Comparison of ENCODE assay signal across 1 cellular context in the genomic region with DNA sequence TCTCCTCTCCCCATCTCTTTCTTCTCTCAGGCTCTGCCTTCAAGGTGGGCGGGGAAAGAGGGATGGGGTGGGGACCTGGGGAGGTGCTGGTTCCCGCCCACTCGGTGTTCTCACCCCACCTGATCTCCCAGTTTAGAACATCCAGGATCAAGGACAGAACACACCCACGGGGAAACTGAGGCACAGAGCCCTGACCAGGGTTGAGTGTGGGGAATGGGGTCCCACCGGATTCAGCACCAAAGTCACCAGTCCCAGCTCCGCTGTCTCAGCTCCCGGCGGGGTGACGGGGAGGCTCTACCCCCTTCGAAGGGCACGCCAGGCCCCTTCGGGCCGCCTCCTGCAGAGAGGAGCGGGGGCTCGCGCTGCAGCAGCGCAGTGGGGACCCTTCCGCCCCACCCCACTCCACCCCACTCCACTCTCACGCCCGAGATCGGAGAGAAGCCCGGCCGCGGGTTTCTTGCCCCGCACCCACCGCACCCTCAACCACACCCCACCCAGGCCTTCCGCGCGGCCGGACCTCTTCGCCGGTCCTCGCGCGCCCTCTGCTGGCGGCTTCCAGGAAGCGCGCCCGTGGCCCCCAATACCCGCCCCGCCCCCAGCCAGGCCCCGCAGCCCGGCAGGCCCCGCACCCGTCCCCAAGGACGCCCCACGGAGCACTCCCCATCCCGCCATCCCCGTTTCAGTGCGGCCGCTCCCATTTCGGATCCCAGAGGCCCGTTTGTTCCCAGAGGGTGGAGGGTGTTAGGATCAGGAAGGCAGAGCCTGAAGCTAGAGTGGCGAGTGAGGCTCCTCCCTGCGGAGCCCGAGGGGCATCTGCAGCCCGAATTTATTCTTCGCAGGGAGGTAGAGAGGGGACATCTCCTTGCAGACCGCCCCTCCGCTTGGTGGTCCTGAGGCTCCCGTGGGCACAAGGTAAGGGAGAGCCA.
TF ChIP-seq lines count a peak whose summit lies in the region.

No MANE protein-coding gene starts in this region.

TF ChIP-seq in HEK293, 187 proteins besides CTCF, POLR2A, EP300 and RAD21 (continued from another document and continues in another):
- TF ChIP-seq, protein P1, sequence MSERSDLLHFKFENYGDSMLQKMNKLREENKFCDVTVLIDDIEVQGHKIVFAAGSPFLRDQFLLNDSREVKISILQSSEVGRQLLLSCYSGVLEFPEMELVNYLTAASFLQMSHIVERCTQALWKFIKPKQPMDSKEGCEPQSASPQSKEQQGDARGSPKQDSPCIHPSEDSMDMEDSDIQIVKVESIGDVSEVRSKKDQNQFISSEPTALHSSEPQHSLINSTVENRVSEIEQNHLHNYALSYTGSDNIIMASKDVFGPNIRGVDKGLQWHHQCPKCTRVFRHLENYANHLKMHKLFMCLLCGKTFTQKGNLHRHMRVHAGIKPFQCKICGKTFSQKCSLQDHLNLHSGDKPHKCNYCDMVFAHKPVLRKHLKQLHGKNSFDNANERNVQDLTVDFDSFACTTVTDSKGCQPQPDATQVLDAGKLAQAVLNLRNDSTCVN (tag by site-specific recombination; optimal IDR thresholded peaks at IDR 0.05) = peak; percentile 64
- TF ChIP-seq ZNF266 (tag by site-specific recombination; IDR thresholded peaks at IDR 0.05; ENCODE audit: low read depth) = no peak
- TF ChIP-seq ZNF146 (tag by site-specific recombination; IDR thresholded peaks at IDR 0.05) = no peak
- peak; percentile 70 for TF ChIP-seq ZNF501 (tag by site-specific recombination; IDR thresholded peaks at IDR 0.05)
- peak; percentile 81 for TF ChIP-seq ZBTB7A (tag by site-specific recombination; IDR thresholded peaks at IDR 0.05; ENCODE audit: low read depth)
- peak; percentile 62; the same call in 1 of the 2 replicates for TF ChIP-seq ZSCAN30 (tag by site-specific recombination; IDR thresholded peaks at IDR 0.05)
- TF ChIP-seq, protein P2, sequence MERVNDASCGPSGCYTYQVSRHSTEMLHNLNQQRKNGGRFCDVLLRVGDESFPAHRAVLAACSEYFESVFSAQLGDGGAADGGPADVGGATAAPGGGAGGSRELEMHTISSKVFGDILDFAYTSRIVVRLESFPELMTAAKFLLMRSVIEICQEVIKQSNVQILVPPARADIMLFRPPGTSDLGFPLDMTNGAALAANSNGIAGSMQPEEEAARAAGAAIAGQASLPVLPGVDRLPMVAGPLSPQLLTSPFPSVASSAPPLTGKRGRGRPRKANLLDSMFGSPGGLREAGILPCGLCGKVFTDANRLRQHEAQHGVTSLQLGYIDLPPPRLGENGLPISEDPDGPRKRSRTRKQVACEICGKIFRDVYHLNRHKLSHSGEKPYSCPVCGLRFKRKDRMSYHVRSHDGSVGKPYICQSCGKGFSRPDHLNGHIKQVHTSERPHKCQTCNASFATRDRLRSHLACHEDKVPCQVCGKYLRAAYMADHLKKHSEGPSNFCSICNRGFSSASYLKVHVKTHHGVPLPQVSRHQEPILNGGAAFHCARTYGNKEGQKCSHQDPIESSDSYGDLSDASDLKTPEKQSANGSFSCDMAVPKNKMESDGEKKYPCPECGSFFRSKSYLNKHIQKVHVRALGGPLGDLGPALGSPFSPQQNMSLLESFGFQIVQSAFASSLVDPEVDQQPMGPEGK (tag by site-specific recombination; IDR thresholded peaks at IDR 0.05) = peak; percentile 93
- peak; percentile 71 for TF ChIP-seq KLF16 (tag by site-specific recombination; IDR thresholded peaks at IDR 0.05)
- peak; percentile 79 for TF ChIP-seq SP2 (tag by site-specific recombination; IDR thresholded peaks at IDR 0.05)
- peak; percentile 74 for TF ChIP-seq ZNF654 (tag by site-specific recombination; IDR thresholded peaks at IDR 0.05; ENCODE audit: low read depth)
- TF ChIP-seq ZNF223 (tag by site-specific recombination; IDR thresholded peaks at IDR 0.05) = no peak
- TF ChIP-seq, protein P3, sequence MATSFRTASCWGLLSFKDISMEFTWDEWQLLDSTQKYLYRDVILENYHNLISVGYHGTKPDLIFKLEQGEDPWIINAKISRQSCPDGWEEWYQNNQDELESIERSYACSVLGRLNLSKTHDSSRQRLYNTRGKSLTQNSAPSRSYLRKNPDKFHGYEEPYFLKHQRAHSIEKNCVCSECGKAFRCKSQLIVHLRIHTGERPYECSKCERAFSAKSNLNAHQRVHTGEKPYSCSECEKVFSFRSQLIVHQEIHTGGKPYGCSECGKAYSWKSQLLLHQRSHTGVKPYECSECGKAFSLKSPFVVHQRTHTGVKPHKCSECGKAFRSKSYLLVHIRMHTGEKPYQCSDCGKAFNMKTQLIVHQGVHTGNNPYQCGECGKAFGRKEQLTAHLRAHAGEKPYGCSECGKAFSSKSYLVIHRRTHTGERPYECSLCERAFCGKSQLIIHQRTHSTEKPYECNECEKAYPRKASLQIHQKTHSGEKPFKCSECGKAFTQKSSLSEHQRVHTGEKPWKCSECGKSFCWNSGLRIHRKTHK (tag by site-specific recombination; IDR thresholded peaks at IDR 0.05) = no peak
- TF ChIP-seq ZNF214 (tag by site-specific recombination; IDR thresholded peaks at IDR 0.05; ENCODE audit: borderline replicate concordance) = no peak
- TF ChIP-seq ZSCAN23 (tag by site-specific recombination; IDR thresholded peaks at IDR 0.05) = no peak
- TF ChIP-seq ZNF335 (tag by site-specific recombination; conservative IDR thresholded peaks at IDR 0.05) = peak; percentile 78
- TF ChIP-seq ZNF558 (tag by site-specific recombination; IDR thresholded peaks at IDR 0.05) = no peak
- peak; percentile 48; the same call in 1 of the 2 replicates for TF ChIP-seq ZNF629 (tag by site-specific recombination; IDR thresholded peaks at IDR 0.05)
- TF ChIP-seq SCRT1 (tag by site-specific recombination; IDR thresholded peaks at IDR 0.05; ENCODE audit: borderline replicate concordance) = no peak
- no peak for TF ChIP-seq ZNF544 (tag by site-specific recombination; IDR thresholded peaks at IDR 0.05)
- no peak for TF ChIP-seq ZNF776 (tag by site-specific recombination; IDR thresholded peaks at IDR 0.05; ENCODE audit: borderline replicate concordance)
- no peak for TF ChIP-seq RBAK (tag by site-specific recombination; IDR thresholded peaks at IDR 0.05)
- no peak for TF ChIP-seq ZNF174 (tag by site-specific recombination; IDR thresholded peaks at IDR 0.05)
- TF ChIP-seq BCL11A (tag by site-specific recombination; IDR thresholded peaks at IDR 0.05; ENCODE audit: low read depth) = peak; percentile 38; the same call in 1 of the 2 replicates
- TF ChIP-seq ZFP41 (tag by site-specific recombination; IDR thresholded peaks at IDR 0.05; ENCODE audit: borderline replicate concordance) = no peak
- TF ChIP-seq ZFHX2 (tag by site-specific recombination; conservative IDR thresholded peaks at IDR 0.05) = peak; percentile 61; the same call in 1 of the 2 replicates
- peak; percentile 96 for TF ChIP-seq KLF7 (tag by site-specific recombination; IDR thresholded peaks at IDR 0.05; ENCODE audit: borderline replicate concordance)
- peak; percentile 12; the same call in 1 of the 2 replicates for TF ChIP-seq GFI1B (tag by site-specific recombination; IDR thresholded peaks at IDR 0.05)
- TF ChIP-seq, protein P4, sequence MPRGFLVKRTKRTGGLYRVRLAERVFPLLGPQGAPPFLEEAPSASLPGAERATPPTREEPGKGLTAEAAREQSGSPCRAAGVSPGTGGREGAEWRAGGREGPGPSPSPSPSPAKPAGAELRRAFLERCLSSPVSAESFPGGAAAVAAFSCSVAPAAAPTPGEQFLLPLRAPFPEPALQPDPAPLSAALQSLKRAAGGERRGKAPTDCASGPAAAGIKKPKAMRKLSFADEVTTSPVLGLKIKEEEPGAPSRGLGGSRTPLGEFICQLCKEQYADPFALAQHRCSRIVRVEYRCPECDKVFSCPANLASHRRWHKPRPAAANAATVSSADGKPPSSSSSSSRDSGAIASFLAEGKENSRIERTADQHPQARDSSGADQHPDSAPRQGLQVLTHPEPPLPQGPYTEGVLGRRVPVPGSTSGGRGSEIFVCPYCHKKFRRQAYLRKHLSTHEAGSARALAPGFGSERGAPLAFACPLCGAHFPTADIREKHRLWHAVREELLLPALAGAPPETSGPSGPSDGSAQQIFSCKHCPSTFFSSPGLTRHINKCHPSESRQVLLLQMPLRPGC (tag by site-specific recombination; IDR thresholded peaks at IDR 0.05) = 0 out of 2 replicates have a peak, but pooled peaks have one; percentile 58
- no peak; the same call in none of the 2 replicates for TF ChIP-seq ZXDB (tag by site-specific recombination; IDR thresholded peaks at IDR 0.05)
- TF ChIP-seq, protein P5, sequence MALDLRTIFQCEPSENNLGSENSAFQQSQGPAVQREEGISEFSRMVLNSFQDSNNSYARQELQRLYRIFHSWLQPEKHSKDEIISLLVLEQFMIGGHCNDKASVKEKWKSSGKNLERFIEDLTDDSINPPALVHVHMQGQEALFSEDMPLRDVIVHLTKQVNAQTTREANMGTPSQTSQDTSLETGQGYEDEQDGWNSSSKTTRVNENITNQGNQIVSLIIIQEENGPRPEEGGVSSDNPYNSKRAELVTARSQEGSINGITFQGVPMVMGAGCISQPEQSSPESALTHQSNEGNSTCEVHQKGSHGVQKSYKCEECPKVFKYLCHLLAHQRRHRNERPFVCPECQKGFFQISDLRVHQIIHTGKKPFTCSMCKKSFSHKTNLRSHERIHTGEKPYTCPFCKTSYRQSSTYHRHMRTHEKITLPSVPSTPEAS (tag by site-specific recombination; IDR thresholded peaks at IDR 0.05) = 0 out of 2 replicates have a peak, but pooled peaks have one; percentile 9
- peak; percentile 91 for TF ChIP-seq ZNF423 (tag by site-specific recombination; IDR thresholded peaks at IDR 0.05)
- TF ChIP-seq, protein P6, sequence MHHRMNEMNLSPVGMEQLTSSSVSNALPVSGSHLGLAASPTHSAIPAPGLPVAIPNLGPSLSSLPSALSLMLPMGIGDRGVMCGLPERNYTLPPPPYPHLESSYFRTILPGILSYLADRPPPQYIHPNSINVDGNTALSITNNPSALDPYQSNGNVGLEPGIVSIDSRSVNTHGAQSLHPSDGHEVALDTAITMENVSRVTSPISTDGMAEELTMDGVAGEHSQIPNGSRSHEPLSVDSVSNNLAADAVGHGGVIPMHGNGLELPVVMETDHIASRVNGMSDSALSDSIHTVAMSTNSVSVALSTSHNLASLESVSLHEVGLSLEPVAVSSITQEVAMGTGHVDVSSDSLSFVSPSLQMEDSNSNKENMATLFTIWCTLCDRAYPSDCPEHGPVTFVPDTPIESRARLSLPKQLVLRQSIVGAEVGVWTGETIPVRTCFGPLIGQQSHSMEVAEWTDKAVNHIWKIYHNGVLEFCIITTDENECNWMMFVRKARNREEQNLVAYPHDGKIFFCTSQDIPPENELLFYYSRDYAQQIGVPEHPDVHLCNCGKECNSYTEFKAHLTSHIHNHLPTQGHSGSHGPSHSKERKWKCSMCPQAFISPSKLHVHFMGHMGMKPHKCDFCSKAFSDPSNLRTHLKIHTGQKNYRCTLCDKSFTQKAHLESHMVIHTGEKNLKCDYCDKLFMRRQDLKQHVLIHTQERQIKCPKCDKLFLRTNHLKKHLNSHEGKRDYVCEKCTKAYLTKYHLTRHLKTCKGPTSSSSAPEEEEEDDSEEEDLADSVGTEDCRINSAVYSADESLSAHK (tag by site-specific recombination; IDR thresholded peaks at IDR 0.05) = peak; percentile 35; the same call in 1 of the 2 replicates
- TF ChIP-seq ZFP69B (tag by site-specific recombination; IDR thresholded peaks at IDR 0.05) = 0 out of 2 replicates have a peak, but pooled peaks have one; percentile 26
- peak; percentile 48; the same call in 1 of the 2 replicates for TF ChIP-seq ZNF24 (tag by site-specific recombination; IDR thresholded peaks at IDR 0.05)
- TF ChIP-seq ZNF2 (tag by site-specific recombination; IDR thresholded peaks at IDR 0.05) = 0 out of 2 replicates have a peak, but pooled peaks have one; percentile 40
- no peak for TF ChIP-seq YY1 (tag by site-specific recombination; IDR thresholded peaks at IDR 0.05)
- TF ChIP-seq, protein P7, sequence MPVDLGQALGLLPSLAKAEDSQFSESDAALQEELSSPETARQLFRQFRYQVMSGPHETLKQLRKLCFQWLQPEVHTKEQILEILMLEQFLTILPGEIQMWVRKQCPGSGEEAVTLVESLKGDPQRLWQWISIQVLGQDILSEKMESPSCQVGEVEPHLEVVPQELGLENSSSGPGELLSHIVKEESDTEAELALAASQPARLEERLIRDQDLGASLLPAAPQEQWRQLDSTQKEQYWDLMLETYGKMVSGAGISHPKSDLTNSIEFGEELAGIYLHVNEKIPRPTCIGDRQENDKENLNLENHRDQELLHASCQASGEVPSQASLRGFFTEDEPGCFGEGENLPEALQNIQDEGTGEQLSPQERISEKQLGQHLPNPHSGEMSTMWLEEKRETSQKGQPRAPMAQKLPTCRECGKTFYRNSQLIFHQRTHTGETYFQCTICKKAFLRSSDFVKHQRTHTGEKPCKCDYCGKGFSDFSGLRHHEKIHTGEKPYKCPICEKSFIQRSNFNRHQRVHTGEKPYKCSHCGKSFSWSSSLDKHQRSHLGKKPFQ (tag by site-specific recombination; IDR thresholded peaks at IDR 0.05) = peak; percentile 82; the same call in 1 of the 2 replicates
- TF ChIP-seq, protein P8, sequence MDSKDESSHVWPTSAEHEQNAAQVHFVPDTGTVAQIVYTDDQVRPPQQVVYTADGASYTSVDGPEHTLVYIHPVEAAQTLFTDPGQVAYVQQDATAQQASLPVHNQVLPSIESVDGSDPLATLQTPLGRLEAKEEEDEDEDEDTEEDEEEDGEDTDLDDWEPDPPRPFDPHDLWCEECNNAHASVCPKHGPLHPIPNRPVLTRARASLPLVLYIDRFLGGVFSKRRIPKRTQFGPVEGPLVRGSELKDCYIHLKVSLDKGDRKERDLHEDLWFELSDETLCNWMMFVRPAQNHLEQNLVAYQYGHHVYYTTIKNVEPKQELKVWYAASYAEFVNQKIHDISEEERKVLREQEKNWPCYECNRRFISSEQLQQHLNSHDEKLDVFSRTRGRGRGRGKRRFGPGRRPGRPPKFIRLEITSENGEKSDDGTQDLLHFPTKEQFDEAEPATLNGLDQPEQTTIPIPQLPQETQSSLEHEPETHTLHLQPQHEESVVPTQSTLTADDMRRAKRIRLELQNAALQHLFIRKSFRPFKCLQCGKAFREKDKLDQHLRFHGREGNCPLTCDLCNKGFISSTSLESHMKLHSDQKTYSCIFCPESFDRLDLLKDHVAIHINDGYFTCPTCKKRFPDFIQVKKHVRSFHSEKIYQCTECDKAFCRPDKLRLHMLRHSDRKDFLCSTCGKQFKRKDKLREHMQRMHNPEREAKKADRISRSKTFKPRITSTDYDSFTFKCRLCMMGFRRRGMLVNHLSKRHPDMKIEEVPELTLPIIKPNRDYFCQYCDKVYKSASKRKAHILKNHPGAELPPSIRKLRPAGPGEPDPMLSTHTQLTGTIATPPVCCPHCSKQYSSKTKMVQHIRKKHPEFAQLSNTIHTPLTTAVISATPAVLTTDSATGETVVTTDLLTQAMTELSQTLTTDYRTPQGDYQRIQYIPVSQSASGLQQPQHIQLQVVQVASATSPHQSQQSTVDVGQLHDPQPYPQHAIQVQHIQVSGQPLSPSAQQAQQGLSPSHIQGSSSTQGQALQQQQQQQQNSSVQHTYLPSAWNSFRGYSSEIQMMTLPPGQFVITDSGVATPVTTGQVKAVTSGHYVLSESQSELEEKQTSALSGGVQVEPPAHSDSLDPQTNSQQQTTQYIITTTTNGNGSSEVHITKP (tag by site-specific recombination; IDR thresholded peaks at IDR 0.05) = peak; percentile 26; the same call in 1 of the 2 replicates
